ENCODE assay signal across 1 cellular context in the genomic region with DNA sequence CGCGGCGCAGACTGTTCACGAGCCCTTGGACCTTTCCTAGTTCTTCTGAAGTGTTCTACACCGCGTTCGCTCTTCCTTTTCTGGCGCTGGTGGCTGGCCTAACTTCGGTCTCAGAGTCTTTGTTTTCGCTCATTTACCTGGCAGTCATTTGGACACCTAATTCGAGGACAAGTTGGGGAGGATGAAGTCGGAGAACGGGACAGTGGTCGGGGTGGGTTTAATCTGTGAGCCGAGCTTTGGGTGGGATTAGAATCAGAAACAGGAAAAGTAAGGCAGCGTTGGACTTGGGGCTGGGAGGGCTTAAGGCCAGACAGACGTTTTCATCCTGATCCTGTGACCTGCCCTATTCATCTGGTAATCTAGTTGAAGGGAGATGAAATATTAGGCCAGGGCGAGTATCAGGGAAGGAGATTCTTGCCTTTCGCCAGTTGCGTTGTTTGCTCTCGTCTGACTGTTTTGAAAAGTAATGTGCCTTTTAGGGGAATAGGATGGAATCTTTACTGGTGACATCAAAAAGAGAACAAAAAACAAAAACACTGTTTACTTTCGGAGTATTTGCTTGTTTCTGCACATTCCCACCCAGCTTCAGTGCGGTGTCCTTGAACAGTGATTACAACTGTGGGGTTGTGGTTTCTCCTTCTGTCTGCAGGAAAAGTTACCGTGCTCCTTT.
TF ChIP-seq lines count a peak whose summit lies in the region.

No MANE protein-coding gene starts in this region.

TF ChIP-seq in GM12878, 131 proteins besides CTCF, POLR2A, EP300 and RAD21 (continued from another document):
- TF ChIP-seq TAF1 (IDR thresholded peaks at IDR 0.05; ENCODE audit: borderline replicate concordance, low read depth, low read length), result 0 out of 2 replicates have a peak, but pooled peaks have one; percentile 6
- TF ChIP-seq BCL11A (IDR thresholded peaks at IDR 0.05; ENCODE audit: low read depth, low read length), result 0 out of 2 replicates have a peak, but pooled peaks have one; percentile 11
- 0 out of 2 replicates have a peak, but pooled peaks have one; percentile 5 for TF ChIP-seq TBL1XR1 (IDR thresholded peaks at IDR 0.05; ENCODE audit: low read depth, low read length)
- TF ChIP-seq SIN3A (IDR thresholded peaks at IDR 0.05; ENCODE audit: low read depth, low read length), result peak; percentile 32; the same call in 1 of the 2 replicates
TF ChIP-seq in GM12878: peak in this region for 6.
